Comparison of ENCODE assay signal across 26 cellular contexts in the genomic region with DNA sequence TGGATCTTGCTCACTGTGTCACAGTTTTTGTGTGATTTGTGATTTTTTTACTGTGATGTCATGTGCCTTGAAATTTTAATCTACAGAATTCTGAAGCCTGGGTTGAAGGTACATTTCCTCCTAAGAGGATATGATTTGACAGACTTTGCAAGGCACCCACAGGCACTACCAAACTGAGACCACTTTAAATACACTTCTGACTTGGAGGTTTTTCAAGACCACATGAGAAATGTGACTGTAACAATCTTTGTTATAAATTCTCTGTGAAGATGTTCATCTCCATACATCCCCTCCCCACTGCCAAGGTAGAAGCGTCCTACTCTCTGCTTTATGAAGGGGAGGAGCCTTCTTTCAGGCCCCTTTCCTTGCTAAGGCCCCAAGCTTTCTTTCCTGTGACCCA.
"Had no signal": no experiment of that assay in that cellular context is flagged by ENCODE, and none has a peak within 500 bp of the region (broad histone marks: within the 10 kb centered on the region; RNA-seq: fewer than 3 reads in every experiment).

No MANE protein-coding gene starts in this region.

- H3K9me3 ChIP-seq: esophagus squamous epithelium, mucosa of descending colon, psoas muscle, sigmoid colon, uterus had no signal

- H3K4me3 Mint-ChIP-seq: activated CD4-positive, alpha-beta memory T cell treated with anti-CD3 and anti-CD28 coated beads, Interleukin-2, amount 10 ng/mL, durations not matched to agents 7 days and 5 days; activated CD4-positive, alpha-beta T cell treated with anti-CD3 and anti-CD28 coated beads, Interleukin-2, amount 10 ng/mL, durations not matched to agents 7 days and 5 days; activated CD8-positive, alpha-beta memory T cell treated with anti-CD3 and anti-CD28 coated beads, Interleukin-2, amount 10 ng/mL, durations not matched to agents 7 days and 5 days; endodermal cell; stimulated activated memory B cell treated with anti-CD40 and anti-IgM and Interleukin-4, amounts not matched to agents 10 μg/mL and 1 μg/mL and 100 μg/mL, for 72 hours; stimulated activated naive CD8-positive, alpha-beta T cell treated with anti-CD3 and anti-CD28 coated beads, Interleukin-15, amount 100 ng/mL, for 72 hours; type B pancreatic cell had no signal

- ATAC-seq: activated CD8-positive, alpha-beta memory T cell treated with anti-CD3 and anti-CD28 coated beads, Interleukin-2, amount 10 ng/mL, durations not matched to agents 7 days and 5 days; mucosa of descending colon; psoas muscle; stimulated activated memory B cell treated with anti-CD40 and anti-IgM and Interleukin-4, amounts not matched to agents 10 μg/mL and 1 μg/mL and 100 μg/mL, for 72 hours; stimulated activated naive CD8-positive, alpha-beta T cell treated with anti-CD3 and anti-CD28 coated beads, Interleukin-15, amount 100 ng/mL, for 72 hours had no signal

- H3K27me3 Mint-ChIP-seq: activated CD4-positive, alpha-beta memory T cell treated with anti-CD3 and anti-CD28 coated beads, Interleukin-2, amount 10 ng/mL, durations not matched to agents 7 days and 5 days; activated CD4-positive, alpha-beta T cell treated with anti-CD3 and anti-CD28 coated beads, Interleukin-2, amount 10 ng/mL, durations not matched to agents 7 days and 5 days; activated CD8-positive, alpha-beta memory T cell treated with anti-CD3 and anti-CD28 coated beads, Interleukin-2, amount 10 ng/mL, durations not matched to agents 7 days and 5 days; stimulated activated memory B cell treated with anti-CD40 and anti-IgM and Interleukin-4, amounts not matched to agents 10 μg/mL and 1 μg/mL and 100 μg/mL, for 72 hours; stimulated activated naive CD8-positive, alpha-beta T cell treated with anti-CD3 and anti-CD28 coated beads, Interleukin-15, amount 100 ng/mL, for 72 hours; type B pancreatic cell had no signal

- H3K4me1 ChIP-seq: esophagus squamous epithelium, parathyroid adenoma, uterus had no signal

- H3K4me3 ChIP-seq: esophagus squamous epithelium, left ventricle myocardium inferior, lung, mucosa of descending colon, psoas muscle, sigmoid colon, uterus had no signal

- H3K4me1 Mint-ChIP-seq: endodermal cell had no signal

- DNase-seq: activated CD4-positive, alpha-beta memory T cell treated with anti-CD3 and anti-CD28 coated beads, Interleukin-2, amount 10 ng/mL, durations not matched to agents 7 days and 5 days; activated CD4-positive, alpha-beta T cell treated with anti-CD3 and anti-CD28 coated beads for 1 hour; activated CD4-positive, alpha-beta T cell treated with anti-CD3 and anti-CD28 coated beads, Interleukin-2, amount 10 ng/mL, durations not matched to agents 7 days and 5 days; activated CD8-positive, alpha-beta memory T cell treated with anti-CD3 and anti-CD28 coated beads, Interleukin-2, amount 10 ng/mL, durations not matched to agents 7 days and 5 days; activated gamma-delta T cell treated with Interleukin-2 at 50 U/mL for 16 hours; activated naive CD4-positive, alpha-beta T cell treated with anti-CD3 and anti-CD28 coated beads, Interleukin-2, amount 50 U/mL, for 16 hours; amniotic stem cell; brain microvascular endothelial cell; endodermal cell; esophagus squamous epithelium; islet precursor cell; left ventricle myocardium inferior; mucosa of descending colon; occipital lobe; psoas muscle; sigmoid colon; small intestine; stimulated activated CD4-positive, alpha-beta T cell treated with anti-CD3 and anti-CD28 coated beads, Interleukin-4, amount 100 ng/mL, for 24 hours; stimulated activated naive CD8-positive, alpha-beta T cell treated with anti-CD3 and anti-CD28 coated beads, Interleukin-15, amount 100 ng/mL, for 72 hours; substantia nigra; T-helper 2 cell; uterus had no signal

- H3K27ac Mint-ChIP-seq: activated CD4-positive, alpha-beta memory T cell treated with anti-CD3 and anti-CD28 coated beads, Interleukin-2, amount 10 ng/mL, durations not matched to agents 7 days and 5 days; activated CD4-positive, alpha-beta T cell treated with anti-CD3 and anti-CD28 coated beads, Interleukin-2, amount 10 ng/mL, durations not matched to agents 7 days and 5 days; activated CD8-positive, alpha-beta memory T cell treated with anti-CD3 and anti-CD28 coated beads, Interleukin-2, amount 10 ng/mL, durations not matched to agents 7 days and 5 days; endodermal cell; stimulated activated memory B cell treated with anti-CD40 and anti-IgM and Interleukin-4, amounts not matched to agents 10 μg/mL and 1 μg/mL and 100 μg/mL, for 72 hours; stimulated activated naive CD8-positive, alpha-beta T cell treated with anti-CD3 and anti-CD28 coated beads, Interleukin-15, amount 100 ng/mL, for 72 hours; type B pancreatic cell had no signal

- H3K36me3 ChIP-seq: uterus had no signal

- H3K27me3 ChIP-seq: brain microvascular endothelial cell, esophagus squamous epithelium, sigmoid colon, uterus had no signal
